In the genomic region with DNA sequence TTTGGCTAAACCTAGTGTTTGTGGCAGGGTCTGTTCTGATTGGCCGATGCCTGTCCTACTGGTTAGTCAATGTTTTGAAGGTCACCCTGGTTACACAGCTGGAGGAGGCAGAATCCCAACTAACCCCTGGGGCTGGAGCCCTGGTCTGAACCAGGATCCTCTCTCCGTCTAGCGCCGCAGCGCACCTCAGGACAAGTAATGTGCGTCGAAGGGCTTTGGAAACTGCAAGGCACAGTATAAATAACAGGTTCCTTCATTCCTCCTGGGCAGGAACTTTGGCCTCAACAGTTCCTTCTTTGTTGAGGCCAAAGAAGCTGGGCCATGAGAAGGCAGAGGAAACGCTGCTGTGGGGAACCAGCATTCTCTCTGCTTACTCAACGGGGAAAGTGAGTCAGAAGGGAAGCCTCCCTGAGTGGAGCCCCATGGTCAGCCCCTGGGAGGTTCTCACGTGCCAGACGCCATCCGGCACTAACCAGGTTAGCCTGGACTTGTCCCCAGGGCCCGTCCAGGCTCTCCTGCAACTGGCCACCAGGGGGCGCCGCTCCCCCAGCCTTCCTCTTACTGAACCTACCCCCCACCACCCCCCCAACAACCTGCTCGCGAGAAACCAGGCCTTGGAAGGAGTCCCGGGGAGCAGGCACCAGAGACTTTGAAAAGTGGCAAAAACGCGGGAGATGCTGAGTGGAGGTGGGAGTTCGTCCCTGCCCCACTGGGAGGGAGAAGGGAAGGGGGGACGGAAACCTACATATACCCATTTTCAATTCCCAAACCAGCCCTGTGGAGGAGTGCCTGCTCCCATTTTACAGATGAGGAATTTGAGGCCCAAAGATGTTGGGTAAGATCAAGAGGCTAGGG, we compare ENCODE assay signal across 8 cellular contexts. TPM values are rescaled to one million over a fixed set of nuclear protein-coding genes. Genes with fewer than 3 reads are reported as not detected.
DNase-seq lines count a peak whose midpoint lies in the region; ATAC-seq and TF ChIP-seq lines count a peak whose summit lies in the region.

No MANE protein-coding gene starts in this region.

- H3K4me3 ChIP-seq in adipocyte (ENCODE audit: low read length) (no peak overlapping the region), heart left ventricle (peak overlapping the region in 1 of 12 donors; percentile 14), psoas muscle (peak overlapping the region; percentile 73)

- ATAC-seq in heart left ventricle: peak; percentile 65 to 79 (median 72)
- ATAC-seq in psoas muscle: peak; percentile 79 to 86 (median 81)

- 18 to 27% (median 26%) methylated on average over 18 to 22 of the region's 22 CpGs for WGBS in heart left ventricle, 4 donors
- 12 to 19% (median 14%) methylated on average over 19 to 22 of the region's 22 CpGs for WGBS in psoas muscle, 3 donors

- H3K9me3 ChIP-seq in adipocyte (ENCODE audit: control insufficient read depth, low read length) (no peaks in the 10 kb centered on the region), heart left ventricle (no peaks in the 10 kb centered on the region), psoas muscle (no peaks in the 10 kb centered on the region)

- POLR2A ChIA-PET in HEK293T (lab: Yijun Ruan, JAX): interaction anchor here (1.2 to 4.0 kb wide), 9 partner anchors 8 to 103 kb away, joined by 3 to 44 read pairs (median 8); no protein-coding TSS in a partner anchor

- H3K27ac ChIP-seq in heart left ventricle (peak overlapping the region; percentile 91 to 100 (median 98)), psoas muscle (peak overlapping the region; percentile 78)

- TF ChIP-seq POLR2A in heart left ventricle (IDR thresholded peaks at IDR 0.05): no peak

- TF ChIP-seq CTCF in heart left ventricle (IDR thresholded peaks at IDR 0.05): peak; percentile 93 to 99 (median 98)
- TF ChIP-seq CTCF in psoas muscle (IDR thresholded peaks at IDR 0.05): peak; percentile 96

- H3K27me3 ChIP-seq in adipocyte (replicated peaks; ENCODE audit: control insufficient read depth, insufficient read depth, low read length) (no peaks in the 10 kb centered on the region), heart left ventricle (peaks cover 0 to 8% (median 0%) of the 10 kb centered on the region in 9 donors), psoas muscle (ENCODE audit: insufficient read depth in 3 of 3, low read length in 2 of 3) (no peaks in the 10 kb centered on the region)

- intact Hi-C loops in heart left ventricle (cut with DNase I) (loop anchor here (1.0 to 5.0 kb wide), 13 partner anchors 30 to 170 kb away; a partner anchor contains a TSS), psoas muscle (cut with DNase I) (loop anchor here (1.0 to 5.0 kb wide), 4 partner anchors 35 to 105 kb away; no protein-coding TSS in a partner anchor)

- CTCF ChIA-PET in HEK293T (lab: Yijun Ruan, JAX): interaction anchor here (0.5 to 4.0 kb wide), 10 partner anchors 11 to 191 kb away, joined by 3 to 37 read pairs (median 4); a partner anchor contains a TSS

- H3K36me3 ChIP-seq in adipocyte (ENCODE audit: control insufficient read depth, insufficient read depth, low read length, severe bottlenecking) (no peaks in the 10 kb centered on the region), heart left ventricle (no peaks in the 10 kb centered on the region), psoas muscle (ENCODE audit: insufficient read depth in 1 of 2, low read depth in 1 of 2) (no peaks in the 10 kb centered on the region)

- DNase-seq in GM04504 (ENCODE audit: low read depth) (peak; percentile 90), HEK293T (ENCODE audit: extremely low spot score) (peak; percentile 89), NCI-H1048 (lab: John Stamatoyannopoulos, UW) (peak; percentile 66), SW480 (ENCODE audit: low spot score) (peak; percentile 84), adipocyte (ENCODE audit: low read depth) (peak; percentile 96), heart left ventricle (peak; percentile 91 to 95 (median 92)), psoas muscle (peak; percentile 94 to 97), ureter (ENCODE audit: low spot score) (peak; percentile 95)

- H3K4me1 ChIP-seq in adipocyte (ENCODE audit: control insufficient read depth, insufficient read depth, low read length): peaks cover 32% of the 10 kb centered on the region
- peaks cover 16 to 54% (median 35%) of the 10 kb centered on the region in 12 donors for H3K4me1 ChIP-seq in heart left ventricle
- peaks cover 31% of the 10 kb centered on the region for H3K4me1 ChIP-seq in psoas muscle

- H3K9ac ChIP-seq in adipocyte (ENCODE audit: low read length): peak overlapping the region; percentile 75

TF ChIP-seq in HEK293T, 16 proteins besides CTCF, POLR2A, EP300 and RAD21:
- TF ChIP-seq L3MBTL2 (conservative IDR thresholded peaks at IDR 0.05) (peak; percentile 37), HDGF (IDR thresholded peaks at IDR 0.05; ENCODE audit: borderline replicate concordance) (no peak), FOXA1 (IDR thresholded peaks at IDR 0.05) (no peak), CTBP1 (IDR thresholded peaks at IDR 0.05; ENCODE audit: borderline replicate concordance) (no peak), FOXM1 (IDR thresholded peaks at IDR 0.05; ENCODE audit: borderline replicate concordance) (peak; percentile 74)

RNA-seq across cellular contexts. Expression of a gene that starts 19.8 kb away (rescaled TPM):
- total RNA-seq in heart left ventricle (not detected), psoas muscle (not detected), ureter (not detected)
- polyA plus RNA-seq in heart left ventricle (not detected), psoas muscle (not detected)
